ENCODE assay signal across 9 cellular contexts in the genomic region with DNA sequence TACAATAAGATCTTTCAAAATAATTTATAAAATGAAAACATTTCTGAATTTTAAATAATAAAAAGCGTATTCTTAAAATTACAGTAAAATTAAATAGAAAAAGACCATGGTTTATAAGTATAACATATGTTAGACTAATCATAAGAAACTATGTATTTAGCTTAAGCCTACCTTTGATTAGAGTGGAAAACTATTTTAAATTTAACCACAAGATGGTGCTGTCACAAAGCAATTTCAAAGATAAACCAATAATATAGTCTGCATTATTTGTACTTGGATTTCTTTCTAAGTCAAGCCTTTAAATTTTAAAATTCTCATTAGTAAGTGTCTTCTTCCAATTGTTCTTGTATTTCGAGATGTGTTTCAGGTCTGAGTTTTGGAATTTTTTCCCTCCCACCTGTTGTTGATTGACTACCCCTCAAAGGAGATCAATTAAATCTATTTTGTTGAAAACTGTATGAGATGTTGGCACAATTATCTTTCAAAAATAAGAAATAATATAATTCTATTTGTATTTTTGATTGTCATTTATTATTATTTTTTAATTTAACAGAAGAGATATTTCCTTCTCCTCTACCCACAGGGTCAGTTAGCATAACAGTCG.
DNase-seq lines count a peak whose midpoint lies in the region; ATAC-seq and TF ChIP-seq lines count a peak whose summit lies in the region.
"Had no signal": no experiment of that assay in that cellular context is flagged by ENCODE, and none has a peak within 500 bp of the region (broad histone marks: within the 10 kb centered on the region; RNA-seq: fewer than 3 reads in every experiment).

No MANE protein-coding gene starts in this region.

- no peaks in the 10 kb centered on the region for H3K4me1 Mint-ChIP-seq in nephron progenitor cell
- H3K4me1 Mint-ChIP-seq: activated B cell treated with CpG ODN at 0.5 μM for 24 hours had no signal

- no peaks in the 10 kb centered on the region for H3K27me3 Mint-ChIP-seq in nephron progenitor cell (ENCODE audit: low read depth, poor library complexity)
- H3K27me3 Mint-ChIP-seq: activated B cell treated with CpG ODN at 0.5 μM for 24 hours had no signal

- no peak overlapping the region for H3K27ac Mint-ChIP-seq in nephron progenitor cell
- H3K27ac Mint-ChIP-seq: activated B cell treated with CpG ODN at 0.5 μM for 24 hours had no signal

- no peak overlapping the region for H3K4me3 Mint-ChIP-seq in nephron progenitor cell
- H3K4me3 Mint-ChIP-seq: activated B cell treated with CpG ODN at 0.5 μM for 24 hours had no signal

- no peak overlapping the region for H3K4me3 ChIP-seq in HFF-Myc (replicated peaks; ENCODE audit: low read depth, low read length)

- H3K9me3 Mint-ChIP-seq in nephron progenitor cell, result no peaks in the 10 kb centered on the region
- H3K9me3 Mint-ChIP-seq: activated B cell treated with CpG ODN at 0.5 μM for 24 hours had no signal

- no peak for ATAC-seq in GM21367 (IDR thresholded peaks at IDR 0.05; ENCODE audit: unreplicated experiment)

- no peaks in the 10 kb centered on the region for H3K36me3 Mint-ChIP-seq in nephron progenitor cell (ENCODE audit: low read depth)

- peak; percentile 10 for DNase-seq in GM04504 (ENCODE audit: low read depth)
- DNase-seq in HFF-Myc (ENCODE audit: extremely low read depth, low read depth), result peak; percentile 16
- DNase-seq in NCI-H345 (lab: John Stamatoyannopoulos, UW), result peak; percentile 46
- DNase-seq in cerebellar cortex (ENCODE audit: low spot score), result peak; percentile 17
- peak; percentile 6 for DNase-seq in nephron progenitor cell
- no peak for DNase-seq in D341Med (ENCODE audit: low spot score)
- DNase-seq in amniotic stem cell (lab: John Stamatoyannopoulos, UW), result no peak
- DNase-seq: activated B cell treated with CpG ODN at 0.5 μM for 24 hours had no signal

- no peak for TF ChIP-seq CTCF in HFF-Myc (IDR thresholded peaks at IDR 0.05; ENCODE audit: low read depth, low read length, missing control alignments)
- TF ChIP-seq CTCF in nephron progenitor cell (IDR thresholded peaks at IDR 0.05), result peak; percentile 75

Comparison
In these comparisons a context has a peak if more than half of its experiments do, and no peak if none do; other contexts are left out.
1. DNase-seq: peak in GM04504 (single experiment), HFF-Myc (single experiment), NCI-H345 (single experiment), cerebellar cortex (single experiment) and nephron progenitor cell (single experiment); none in D341Med (single experiment) and amniotic stem cell (single experiment).